ENCODE assay signal across 8 cellular contexts in the genomic region with DNA sequence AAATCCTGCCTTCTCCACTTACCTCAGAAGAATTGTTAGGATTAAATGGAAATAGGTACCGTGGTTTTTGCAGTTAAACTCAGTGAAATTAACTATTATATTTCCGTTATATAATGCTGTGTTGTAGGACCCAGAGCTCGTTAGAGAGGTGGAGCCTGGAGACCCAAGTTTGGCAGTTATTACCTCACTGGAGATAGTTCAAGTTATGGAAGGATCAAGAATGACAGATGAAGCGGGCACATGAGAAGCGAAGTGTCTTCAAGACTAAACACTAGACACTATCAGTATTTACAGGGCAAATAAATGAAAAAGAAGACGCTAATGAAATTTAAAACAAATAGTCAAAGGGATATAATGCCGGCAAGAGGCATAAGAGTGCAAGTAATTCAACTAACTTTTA. TPM values are rescaled to one million over a fixed set of nuclear protein-coding genes. Genes with fewer than 3 reads are reported as not detected.
DNase-seq lines count a peak whose midpoint lies in the region; ATAC-seq, FAIRE-seq and TF ChIP-seq lines count a peak whose summit lies in the region.

No MANE protein-coding gene starts in this region.

- H3K9me3 ChIP-seq in HAP-1 (no peaks in the 10 kb centered on the region), SK-N-SH (no peaks in the 10 kb centered on the region), gastrocnemius medialis (no peaks in the 10 kb centered on the region)

- H3K9ac ChIP-seq in SK-N-SH = peak overlapping the region; percentile 85

- H3K4me1 ChIP-seq in HAP-1 (peaks cover 3% of the 10 kb centered on the region), SK-N-SH (ENCODE audit: control insufficient read depth in 1 of 2, insufficient read depth in 2 of 2, low read depth in 1 of 2, low read length in 1 of 2) (peaks cover 5 to 6% of the 10 kb centered on the region in 2 experiments; a peak in 2 of 4 replicates), gastrocnemius medialis (peaks cover 18 to 19% of the 10 kb centered on the region in 2 donors)

- in situ Hi-C loops in HAP-1 (cut with MboI; ENCODE audit: low sequenced_read_pairs) (no loop called here), gastrocnemius medialis (cut with MboI; ENCODE audit: low sequenced_read_pairs in 4 of 4) (no loop called here)

- no peaks in the 10 kb centered on the region for H4K20me1 ChIP-seq in SK-N-SH (ENCODE audit: insufficient read depth)

- H3F3A ChIP-seq in SK-N-SH (replicated peaks; ENCODE audit: insufficient read depth) = no peaks in the 10 kb centered on the region

- no peak for TF ChIP-seq EP300 in SK-N-SH (IDR thresholded peaks at IDR 0.05; ENCODE audit: borderline replicate concordance in 1 of 2, low read depth in 1 of 2, low read length in 1 of 2)

- peak overlapping the region; percentile 78 for H2AFZ ChIP-seq in SK-N-SH (ENCODE audit: low read depth)

- H3K9me2 ChIP-seq in SK-N-SH = no peaks in the 10 kb centered on the region

- WGBS in SK-N-SH (ENCODE audit: low lambda C conversion rate) = 9% methylated on average over 7 of the region's 7 CpGs

- DNase-seq in HAP-1 (ENCODE audit: low spot score in 2 of 2) = no peak
- peak; percentile 9 for DNase-seq in SK-N-SH
- DNase-seq in fibroblast of pulmonary artery (ENCODE audit: low read depth) = no peak
- DNase-seq in gastrocnemius medialis = no peak
- DNase-seq in GM10266 (ENCODE audit: extremely low spot score) = no peak
- DNase-seq in RCC 7860 (ENCODE audit: low spot score) = no peak
- no peak for DNase-seq in activated CD8-positive, alpha-beta memory T cell treated with anti-CD3 and anti-CD28 coated beads, Interleukin-2, amount 50 U/mL, for 4 hours

- CTCF ChIA-PET in SK-N-SH (lab: Yijun Ruan, JAX) = interaction anchor here (1.5 kb wide), 1 partner anchor 16 kb away, joined by 3 read pairs; no protein-coding TSS in a partner anchor

- ATAC-seq in gastrocnemius medialis (no peak), GM21515 (IDR thresholded peaks at IDR 0.05; ENCODE audit: unreplicated experiment) (no peak)

- H3K27me3 ChIP-seq in HAP-1 (ENCODE audit: low read depth) = no peaks in the 10 kb centered on the region; the same call in 1 of the 2 replicates
- H3K27me3 ChIP-seq in SK-N-SH (ENCODE audit: insufficient read depth) = no peaks in the 10 kb centered on the region
- no peaks in the 10 kb centered on the region for H3K27me3 ChIP-seq in gastrocnemius medialis

- intact Hi-C loops in gastrocnemius medialis (cut with DNase I; ENCODE audit: low total_unique reads) = loop anchor here (5.0 kb wide), 2 partner anchors 976 to 1886 kb away; a partner anchor contains a TSS

- TF ChIP-seq RAD21 in SK-N-SH (IDR thresholded peaks at IDR 0.05; ENCODE audit: low read length) = no peak

- H3K36me3 ChIP-seq in HAP-1 (replicated peaks) (no peaks in the 10 kb centered on the region), SK-N-SH (replicated peaks in 1 of 2; ENCODE audit: control insufficient read depth in 1 of 2, insufficient read depth in 2 of 2, low read length in 1 of 2) (peaks cover 0 to 2% of the 10 kb centered on the region in 2 experiments), gastrocnemius medialis (no peaks in the 10 kb centered on the region)

- TF ChIP-seq POLR2A in gastrocnemius medialis (IDR thresholded peaks at IDR 0.05) = no peak

- H3K4me3 ChIP-seq in HAP-1 (peak overlapping the region; percentile 98), SK-N-SH (ENCODE audit: low read depth in 2 of 2, low read length in 1 of 2) (peak overlapping the region; percentile 88 to 99), fibroblast of pulmonary artery (replicated peaks; ENCODE audit: low read depth, low read length) (peak overlapping the region; percentile 83), gastrocnemius medialis (peak overlapping the region; percentile 84 to 99 (median 96))

- H3K4me2 ChIP-seq in SK-N-SH = peak overlapping the region; percentile 70

- no peak for TF ChIP-seq CTCF in SK-N-SH (IDR thresholded peaks at IDR 0.05)
- no peak for TF ChIP-seq CTCF in fibroblast of pulmonary artery (IDR thresholded peaks at IDR 0.05; ENCODE audit: low read length, missing control alignments)
- no peak for TF ChIP-seq CTCF in gastrocnemius medialis (IDR thresholded peaks at IDR 0.05 in 4 of 5, conservative IDR thresholded peaks at IDR 0.05 in 1 of 5)
- no peak for TF ChIP-seq CTCF in GM10266 (IDR thresholded peaks at IDR 0.05; ENCODE audit: control insufficient read depth, insufficient read depth, low read depth, missing control alignments)

- peaks cover 54% of the 10 kb centered on the region for H3K79me2 ChIP-seq in SK-N-SH (ENCODE audit: insufficient read depth)

- POLR2A ChIA-PET in SK-N-SH (lab: Yijun Ruan, JAX) = interaction anchor here (1.0 kb wide), 1 partner anchor 11 kb away, joined by 3 read pairs; no protein-coding TSS in a partner anchor

- no peak for FAIRE-seq in RCC 7860 (lab: Jason Lieb, UNC)

- H3K27ac ChIP-seq in SK-N-SH (ENCODE audit: low read depth in 2 of 2, low read length in 1 of 2) (peak overlapping the region; percentile 85 to 96), gastrocnemius medialis (peak overlapping the region; percentile 90 to 97 (median 91))

TF ChIP-seq in SK-N-SH, 30 proteins besides CTCF, POLR2A, EP300 and RAD21 (continues in another document):
- no peak for TF ChIP-seq TAF1 (IDR thresholded peaks at IDR 0.05; ENCODE audit: borderline replicate concordance, low read depth, low read length)
- no peak for TF ChIP-seq NRF1 (IDR thresholded peaks at IDR 0.05; ENCODE audit: low read depth, low read length)
- no peak for TF ChIP-seq FOXJ3 (CRISPR knock-in tag; IDR thresholded peaks at IDR 0.05)
- no peak for TF ChIP-seq GATA2 (CRISPR knock-in tag; IDR thresholded peaks at IDR 0.05)
- TF ChIP-seq GABPA (IDR thresholded peaks at IDR 0.05; ENCODE audit: low read depth) = no peak
- TF ChIP-seq, protein P1, sequence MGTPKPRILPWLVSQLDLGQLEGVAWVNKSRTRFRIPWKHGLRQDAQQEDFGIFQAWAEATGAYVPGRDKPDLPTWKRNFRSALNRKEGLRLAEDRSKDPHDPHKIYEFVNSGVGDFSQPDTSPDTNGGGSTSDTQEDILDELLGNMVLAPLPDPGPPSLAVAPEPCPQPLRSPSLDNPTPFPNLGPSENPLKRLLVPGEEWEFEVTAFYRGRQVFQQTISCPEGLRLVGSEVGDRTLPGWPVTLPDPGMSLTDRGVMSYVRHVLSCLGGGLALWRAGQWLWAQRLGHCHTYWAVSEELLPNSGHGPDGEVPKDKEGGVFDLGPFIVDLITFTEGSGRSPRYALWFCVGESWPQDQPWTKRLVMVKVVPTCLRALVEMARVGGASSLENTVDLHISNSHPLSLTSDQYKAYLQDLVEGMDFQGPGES (IDR thresholded peaks at IDR 0.05; ENCODE audit: low read depth, low read length) = no peak
- TF ChIP-seq ELF1 (IDR thresholded peaks at IDR 0.05) = no peak
- TF ChIP-seq, protein P2, sequence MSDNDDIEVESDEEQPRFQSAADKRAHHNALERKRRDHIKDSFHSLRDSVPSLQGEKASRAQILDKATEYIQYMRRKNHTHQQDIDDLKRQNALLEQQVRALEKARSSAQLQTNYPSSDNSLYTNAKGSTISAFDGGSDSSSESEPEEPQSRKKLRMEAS (IDR thresholded peaks at IDR 0.05; ENCODE audit: low read depth) = no peak
- TF ChIP-seq, protein P3, sequence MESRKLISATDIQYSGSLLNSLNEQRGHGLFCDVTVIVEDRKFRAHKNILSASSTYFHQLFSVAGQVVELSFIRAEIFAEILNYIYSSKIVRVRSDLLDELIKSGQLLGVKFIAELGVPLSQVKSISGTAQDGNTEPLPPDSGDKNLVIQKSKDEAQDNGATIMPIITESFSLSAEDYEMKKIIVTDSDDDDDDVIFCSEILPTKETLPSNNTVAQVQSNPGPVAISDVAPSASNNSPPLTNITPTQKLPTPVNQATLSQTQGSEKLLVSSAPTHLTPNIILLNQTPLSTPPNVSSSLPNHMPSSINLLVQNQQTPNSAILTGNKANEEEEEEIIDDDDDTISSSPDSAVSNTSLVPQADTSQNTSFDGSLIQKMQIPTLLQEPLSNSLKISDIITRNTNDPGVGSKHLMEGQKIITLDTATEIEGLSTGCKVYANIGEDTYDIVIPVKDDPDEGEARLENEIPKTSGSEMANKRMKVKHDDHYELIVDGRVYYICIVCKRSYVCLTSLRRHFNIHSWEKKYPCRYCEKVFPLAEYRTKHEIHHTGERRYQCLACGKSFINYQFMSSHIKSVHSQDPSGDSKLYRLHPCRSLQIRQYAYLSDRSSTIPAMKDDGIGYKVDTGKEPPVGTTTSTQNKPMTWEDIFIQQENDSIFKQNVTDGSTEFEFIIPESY (IDR thresholded peaks at IDR 0.05; ENCODE audit: borderline replicate concordance, low read depth) = no peak
- TF ChIP-seq SMC3 (IDR thresholded peaks at IDR 0.05; ENCODE audit: low read depth, low read length) = no peak
- no peak for TF ChIP-seq POLR2AphosphoS5 (IDR thresholded peaks at IDR 0.05; ENCODE audit: low read depth, low read length)
- no peak for TF ChIP-seq JUND (IDR thresholded peaks at IDR 0.05)
- TF ChIP-seq, protein P4, sequence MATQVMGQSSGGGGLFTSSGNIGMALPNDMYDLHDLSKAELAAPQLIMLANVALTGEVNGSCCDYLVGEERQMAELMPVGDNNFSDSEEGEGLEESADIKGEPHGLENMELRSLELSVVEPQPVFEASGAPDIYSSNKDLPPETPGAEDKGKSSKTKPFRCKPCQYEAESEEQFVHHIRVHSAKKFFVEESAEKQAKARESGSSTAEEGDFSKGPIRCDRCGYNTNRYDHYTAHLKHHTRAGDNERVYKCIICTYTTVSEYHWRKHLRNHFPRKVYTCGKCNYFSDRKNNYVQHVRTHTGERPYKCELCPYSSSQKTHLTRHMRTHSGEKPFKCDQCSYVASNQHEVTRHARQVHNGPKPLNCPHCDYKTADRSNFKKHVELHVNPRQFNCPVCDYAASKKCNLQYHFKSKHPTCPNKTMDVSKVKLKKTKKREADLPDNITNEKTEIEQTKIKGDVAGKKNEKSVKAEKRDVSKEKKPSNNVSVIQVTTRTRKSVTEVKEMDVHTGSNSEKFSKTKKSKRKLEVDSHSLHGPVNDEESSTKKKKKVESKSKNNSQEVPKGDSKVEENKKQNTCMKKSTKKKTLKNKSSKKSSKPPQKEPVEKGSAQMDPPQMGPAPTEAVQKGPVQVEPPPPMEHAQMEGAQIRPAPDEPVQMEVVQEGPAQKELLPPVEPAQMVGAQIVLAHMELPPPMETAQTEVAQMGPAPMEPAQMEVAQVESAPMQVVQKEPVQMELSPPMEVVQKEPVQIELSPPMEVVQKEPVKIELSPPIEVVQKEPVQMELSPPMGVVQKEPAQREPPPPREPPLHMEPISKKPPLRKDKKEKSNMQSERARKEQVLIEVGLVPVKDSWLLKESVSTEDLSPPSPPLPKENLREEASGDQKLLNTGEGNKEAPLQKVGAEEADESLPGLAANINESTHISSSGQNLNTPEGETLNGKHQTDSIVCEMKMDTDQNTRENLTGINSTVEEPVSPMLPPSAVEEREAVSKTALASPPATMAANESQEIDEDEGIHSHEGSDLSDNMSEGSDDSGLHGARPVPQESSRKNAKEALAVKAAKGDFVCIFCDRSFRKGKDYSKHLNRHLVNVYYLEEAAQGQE (IDR thresholded peaks at IDR 0.05; ENCODE audit: low read depth, low read length) = no peak
- TF ChIP-seq CHD2 (IDR thresholded peaks at IDR 0.05; ENCODE audit: low read length, partially characterized antibody) = no peak

RNA-seq across cellular contexts. Expression of a gene that starts 0.9 kb away (rescaled TPM):
- 2.7 and 3.2 TPM in 2 replicates for polyA plus RNA-seq in SK-N-SH (2012; rRNA removed)
- 4.5 and 6.7 TPM in 2 replicates for polyA plus RNA-seq in SK-N-SH (2012; cell fraction: cytosol; rRNA removed)
- polyA plus RNA-seq in SK-N-SH (2012; cell fraction: nucleus; rRNA removed) = 3.2 and 6.1 TPM in 2 replicates
- 10 to 100 TPM in 3 of 4 donors, 1 to 10 TPM in 1; 9.7 to 15.6 (median 12.8) TPM for total RNA-seq in gastrocnemius medialis
